Comparison of ENCODE assay signal across 37 cellular contexts in genomic region chr3:70272798-70273197, GRCh38. TPM values are rescaled to one million over a fixed set of nuclear protein-coding genes. Genes with fewer than 3 reads are reported as not detected.
"Had no signal": no experiment of that assay in that cellular context is flagged by ENCODE, and none has a peak within 500 bp of the region (broad histone marks: within the 10 kb centered on the region; RNA-seq: fewer than 3 reads in every experiment).

No MANE protein-coding gene starts in this region.

- H3K4me3 Mint-ChIP-seq: activated B cell treated with CpG ODN at 0.5 μM for 24 hours; activated CD4-positive, alpha-beta memory T cell treated with anti-CD3 and anti-CD28 coated beads, Interleukin-2, amount 10 ng/mL, durations not matched to agents 7 days and 5 days; activated CD8-positive, alpha-beta memory T cell treated with anti-CD3 and anti-CD28 coated beads, Interleukin-2, amount 10 ng/mL, durations not matched to agents 7 days and 5 days; activated naive CD4-positive, alpha-beta T cell treated with anti-CD3 and anti-CD28 coated beads, Interleukin-2, amount 50 U/mL, for 24 hours; activated naive CD8-positive, alpha-beta T cell treated with anti-CD3 and anti-CD28 coated beads, Interleukin-2, amount 10 ng/mL, durations not matched to agents 7 days and 5 days; activated T-cell treated with anti-CD3 and anti-CD28 coated beads, Interleukin-2, amount 50 U/mL, for 72 hours; activated T-helper 17 cell treated with anti-CD3 and anti-CD28 coated beads, Interleukin-2, amount 50 U/mL, for 72 hours; central memory CD8-positive, alpha-beta T cell had no signal

- H3K36me3 ChIP-seq: ascending aorta, cardiac muscle cell had no signal

- DNase-seq: activated B cell treated with CpG ODN at 0.5 μM for 24 hours; activated CD4-positive, alpha-beta memory T cell treated with anti-CD3 and anti-CD28 coated beads, Interleukin-2, amount 10 ng/mL, durations not matched to agents 7 days and 5 days; activated CD4-positive, alpha-beta T cell treated with anti-CD3 and anti-CD28 coated beads for 4 hours; activated CD4-positive, CD25-positive, alpha-beta regulatory T cell treated with anti-CD3 and anti-CD28 coated beads, Interleukin-2, amount 50 U/mL, for 72 hours; activated CD8-positive, alpha-beta memory T cell treated with anti-CD3 and anti-CD28 coated beads for 24 hours; activated CD8-positive, alpha-beta memory T cell treated with anti-CD3 and anti-CD28 coated beads, Interleukin-2, amount 10 ng/mL, durations not matched to agents 7 days and 5 days; activated CD8-positive, alpha-beta memory T cell treated with anti-CD3 and anti-CD28 coated beads, Interleukin-2, amount 50 U/mL, for 48 hours; activated gamma-delta T cell; activated naive CD4-positive, alpha-beta T cell treated with Interleukin-2 at 50 U/mL for 16 hours; activated naive CD8-positive, alpha-beta T cell treated with anti-CD3 and anti-CD28 coated beads, Interleukin-2, amount 10 ng/mL, durations not matched to agents 7 days and 5 days; activated T-cell treated with anti-CD3 and anti-CD28 coated beads, Interleukin-2, amount 50 U/mL, for 72 hours; amygdala; NCI-H1105; NCI-H1417 treated with DMSO at 0.1 percent for 48 hours; NCI-H187 treated with DMSO at 0.1 percent for 48 hours; NCI-H2171 treated with DMSO at 0.1 percent for 48 hours; NCI-H2227 treated with DMSO at 0.1 percent for 48 hours; NCI-H446 treated with DMSO at 0.1 percent for 48 hours; NCI-H524 treated with DMSO at 0.1 percent for 48 hours; NK-92 treated with Interleukin-12 subunit alpha and Interleukin-12 subunit beta, amount 100 ng/mL, for 24 hours; PC-9; Right ventricle myocardium superior; SW 1271; T-helper 1 cell; T-helper 2 cell; T-helper 9 cell had no signal

- H3K27me3 ChIP-seq: ascending aorta, cardiac muscle cell had no signal

- H3K27ac Mint-ChIP-seq: activated B cell treated with CpG ODN at 0.5 μM for 24 hours; activated CD4-positive, alpha-beta memory T cell treated with anti-CD3 and anti-CD28 coated beads, Interleukin-2, amount 10 ng/mL, durations not matched to agents 7 days and 5 days; activated CD8-positive, alpha-beta memory T cell treated with anti-CD3 and anti-CD28 coated beads, Interleukin-2, amount 10 ng/mL, durations not matched to agents 7 days and 5 days; activated naive CD4-positive, alpha-beta T cell treated with anti-CD3 and anti-CD28 coated beads, Interleukin-2, amount 50 U/mL, for 24 hours; activated naive CD8-positive, alpha-beta T cell treated with anti-CD3 and anti-CD28 coated beads, Interleukin-2, amount 10 ng/mL, durations not matched to agents 7 days and 5 days; activated T-cell treated with anti-CD3 and anti-CD28 coated beads, Interleukin-2, amount 50 U/mL, for 72 hours; activated T-helper 17 cell treated with anti-CD3 and anti-CD28 coated beads, Interleukin-2, amount 50 U/mL, for 72 hours had no signal

- H3K27ac ChIP-seq: ascending aorta, cardiac muscle cell, KMS-11, PC-9, VCaP had no signal

- H3K27me3 Mint-ChIP-seq: activated B cell treated with CpG ODN at 0.5 μM for 24 hours; activated CD4-positive, alpha-beta memory T cell treated with anti-CD3 and anti-CD28 coated beads, Interleukin-2, amount 10 ng/mL, durations not matched to agents 7 days and 5 days; activated CD8-positive, alpha-beta memory T cell treated with anti-CD3 and anti-CD28 coated beads, Interleukin-2, amount 10 ng/mL, durations not matched to agents 7 days and 5 days; activated naive CD8-positive, alpha-beta T cell treated with anti-CD3 and anti-CD28 coated beads, Interleukin-2, amount 10 ng/mL, durations not matched to agents 7 days and 5 days; activated T-helper 17 cell treated with anti-CD3 and anti-CD28 coated beads, Interleukin-2, amount 50 U/mL, for 72 hours; central memory CD8-positive, alpha-beta T cell had no signal

- H3K4me1 ChIP-seq: ascending aorta had no signal

- H3K9me3 ChIP-seq: ascending aorta had no signal

- H3K4me1 Mint-ChIP-seq: activated B cell treated with CpG ODN at 0.5 μM for 24 hours; activated CD4-positive, alpha-beta memory T cell treated with anti-CD3 and anti-CD28 coated beads, Interleukin-2, amount 10 ng/mL, durations not matched to agents 7 days and 5 days; activated CD8-positive, alpha-beta memory T cell treated with anti-CD3 and anti-CD28 coated beads, Interleukin-2, amount 10 ng/mL, durations not matched to agents 7 days and 5 days; activated naive CD4-positive, alpha-beta T cell treated with anti-CD3 and anti-CD28 coated beads, Interleukin-2, amount 50 U/mL, for 24 hours; activated naive CD8-positive, alpha-beta T cell treated with anti-CD3 and anti-CD28 coated beads, Interleukin-2, amount 10 ng/mL, durations not matched to agents 7 days and 5 days; activated T-helper 17 cell treated with anti-CD3 and anti-CD28 coated beads, Interleukin-2, amount 50 U/mL, for 72 hours; central memory CD8-positive, alpha-beta T cell had no signal

- H3K4me2 ChIP-seq: KMS-11, PC-9 had no signal

- H3K9ac ChIP-seq: KMS-11 had no signal

- H2AFZ ChIP-seq: PC-9 had no signal

- H3K36me3 Mint-ChIP-seq: activated CD8-positive, alpha-beta memory T cell treated with anti-CD3 and anti-CD28 coated beads, Interleukin-2, amount 10 ng/mL, durations not matched to agents 7 days and 5 days; activated naive CD4-positive, alpha-beta T cell treated with anti-CD3 and anti-CD28 coated beads, Interleukin-2, amount 50 U/mL, for 24 hours; activated naive CD8-positive, alpha-beta T cell treated with anti-CD3 and anti-CD28 coated beads, Interleukin-2, amount 10 ng/mL, durations not matched to agents 7 days and 5 days had no signal

- H3K9me3 Mint-ChIP-seq: activated CD4-positive, alpha-beta memory T cell treated with anti-CD3 and anti-CD28 coated beads, Interleukin-2, amount 10 ng/mL, durations not matched to agents 7 days and 5 days; activated naive CD4-positive, alpha-beta T cell treated with anti-CD3 and anti-CD28 coated beads, Interleukin-2, amount 50 U/mL, for 24 hours; activated naive CD8-positive, alpha-beta T cell treated with anti-CD3 and anti-CD28 coated beads, Interleukin-2, amount 10 ng/mL, durations not matched to agents 7 days and 5 days; activated T-cell treated with anti-CD3 and anti-CD28 coated beads, Interleukin-2, amount 50 U/mL, for 72 hours had no signal

- H3K4me3 ChIP-seq: ascending aorta, cardiac muscle cell, PC-9 had no signal

RNA-seq across cellular contexts. Expression of gene MDFIC2, which starts 39.6 kb away (rescaled TPM):
- total RNA-seq: activated B cell treated with CpG ODN at 0.5 μM for 24 hours; activated CD4-positive, alpha-beta memory T cell treated with anti-CD3 and anti-CD28 coated beads, Interleukin-2, amount 10 ng/mL, durations not matched to agents 7 days and 5 days; activated CD8-positive, alpha-beta memory T cell treated with anti-CD3 and anti-CD28 coated beads, Interleukin-2, amount 10 ng/mL, durations not matched to agents 7 days and 5 days; activated naive CD8-positive, alpha-beta T cell treated with anti-CD3 and anti-CD28 coated beads, Interleukin-2, amount 10 ng/mL, durations not matched to agents 7 days and 5 days; activated T-cell treated with anti-CD3 and anti-CD28 coated beads, Interleukin-2, amount 50 U/mL, for 72 hours; activated T-helper 17 cell treated with anti-CD3 and anti-CD28 coated beads, Interleukin-2, amount 50 U/mL, for 72 hours; ascending aorta; cardiac muscle cell; LHCN-M2; M059J; OCI-LY7; PC-9; Right ventricle myocardium superior had no signal
- polyA plus RNA-seq: adipose tissue, cardiac muscle cell had no signal
